ENCODE assay signal across 7 cellular contexts in genomic region chr16:568401-569258, GRCh38. TPM values are rescaled to one million over a fixed set of nuclear protein-coding genes. Genes with fewer than 3 reads are reported as not detected.
DNase-seq lines count a peak whose midpoint lies in the region; ATAC-seq and TF ChIP-seq lines count a peak whose summit lies in the region.

No MANE protein-coding gene starts in this region.

- H3K79me2 ChIP-seq in SU-DHL-6 (ENCODE audit: insufficient read depth, low read length): no peaks in the 10 kb centered on the region
- H3K79me2 ChIP-seq in fibroblast of lung (ENCODE audit: control insufficient read depth, insufficient read depth, low read length): peaks cover 10% of the 10 kb centered on the region

- H2AFZ ChIP-seq in SU-DHL-6 (ENCODE audit: low read depth, low read length, severe bottlenecking) (no peak overlapping the region), fibroblast of lung (ENCODE audit: low read length) (no peak overlapping the region)

- peak; percentile 72 for DNase-seq in H7
- no peak for DNase-seq in fibroblast of lung (ENCODE audit: low read depth in 2 of 2)
- no peak for DNase-seq in NCI-H748 (lab: John Stamatoyannopoulos, UW; ENCODE audit: unreplicated experiment)
- no peak for DNase-seq in activated effector memory CD4-positive, alpha-beta T cell treated with anti-CD3 and anti-CD28 coated beads, Interleukin-2, amount 50 U/mL, for 16 hours

- TF ChIP-seq CTCF in SU-DHL-6 (IDR thresholded peaks at IDR 0.05; ENCODE audit: insufficient read depth, low read length, poor library complexity, severe bottlenecking) (no peak), fibroblast of lung (conservative IDR thresholded peaks at IDR 0.05 in 1 of 2, IDR thresholded peaks at IDR 0.05 in 1 of 2; ENCODE audit: low read depth in 1 of 2, low read length in 2 of 2) (no peak)

- H3K27me3 ChIP-seq in H7 (ENCODE audit: control insufficient read depth, insufficient read depth, low read length): no peaks in the 10 kb centered on the region
- H3K27me3 ChIP-seq in SU-DHL-6 (ENCODE audit: low read length): no peaks in the 10 kb centered on the region
- no peaks in the 10 kb centered on the region for H3K27me3 ChIP-seq in fibroblast of lung (ENCODE audit: control insufficient read depth, insufficient read depth, low read length)

- peaks cover 17% of the 10 kb centered on the region for H3K4me1 ChIP-seq in fibroblast of lung (ENCODE audit: control insufficient read depth, extremely low read depth, insufficient read depth, low read length)

- H3K9ac ChIP-seq in SU-DHL-6 (ENCODE audit: low read length) (peak overlapping the region; percentile 74), fibroblast of lung (ENCODE audit: insufficient read depth, low read length) (no peak overlapping the region)

- H4K20me1 ChIP-seq in SU-DHL-6 (ENCODE audit: low read depth, low read length): no peaks in the 10 kb centered on the region
- H4K20me1 ChIP-seq in fibroblast of lung (ENCODE audit: control insufficient read depth, extremely low read depth, insufficient read depth, low read length): no peaks in the 10 kb centered on the region

- no peak for ATAC-seq in GM19452 (IDR thresholded peaks at IDR 0.05; ENCODE audit: unreplicated experiment)

- H3K4me2 ChIP-seq in SU-DHL-6 (ENCODE audit: low read depth, low read length, poor library complexity, severe bottlenecking) (peak overlapping the region; percentile 67), fibroblast of lung (ENCODE audit: extremely low read depth, insufficient read depth, low read length) (peak overlapping the region; percentile 68)

- no peaks in the 10 kb centered on the region for H3K9me3 ChIP-seq in SU-DHL-6 (ENCODE audit: insufficient read depth, low read length)
- H3K9me3 ChIP-seq in fibroblast of lung (ENCODE audit: control insufficient read depth, insufficient read depth, low read depth, low read length): no peaks in the 10 kb centered on the region

- H3K36me3 ChIP-seq in H7 (replicated peaks; ENCODE audit: control insufficient read depth, insufficient read depth, low read length): no peaks in the 10 kb centered on the region
- H3K36me3 ChIP-seq in SU-DHL-6 (ENCODE audit: low read length): no peaks in the 10 kb centered on the region
- H3K36me3 ChIP-seq in fibroblast of lung (ENCODE audit: control insufficient read depth, insufficient read depth, low read length): no peaks in the 10 kb centered on the region

- H3K4me3 ChIP-seq in H7 (ENCODE audit: insufficient read depth, low read depth, low read length): peak overlapping the region; percentile 70; the same call in 1 of the 2 replicates
- peak overlapping the region; percentile 54 for H3K4me3 ChIP-seq in SU-DHL-6 (ENCODE audit: insufficient read depth, low read length, poor library complexity, severe bottlenecking)
- peak overlapping the region in 1 of 4 experiments; percentile 81 for H3K4me3 ChIP-seq in fibroblast of lung (replicated peaks in 1 of 4; ENCODE audit: control extremely low read depth in 1 of 4, insufficient read depth in 1 of 4, low read depth in 3 of 4, low read length in 4 of 4)
- H3K4me3 ChIP-seq in skin epidermis: peak overlapping the region in 3 of 7 experiments; percentile 95 to 98 (median 98)

- no peaks in the 10 kb centered on the region for H3F3A ChIP-seq in SU-DHL-6 (ENCODE audit: insufficient read depth)

- no peak overlapping the region for H3K27ac ChIP-seq in SU-DHL-6 (ENCODE audit: low read depth, low read length)
- H3K27ac ChIP-seq in fibroblast of lung (ENCODE audit: insufficient read depth, low read length): peak overlapping the region; percentile 51
- H3K27ac ChIP-seq in skin epidermis: peak overlapping the region; percentile 56 to 93 (median 87)

- H3K9me2 ChIP-seq in SU-DHL-6 (replicated peaks; ENCODE audit: insufficient read depth, low read length): no peaks in the 10 kb centered on the region

RNA-seq across cellular contexts. Expression of gene PIGQ, which starts 1.1 kb away (rescaled TPM):
- 42.2 and 44.6 TPM in 2 replicates for total RNA-seq in H7 (2014; rRNA removed; shearing (Covaris generic))
- 20.5 and 22.3 TPM in 2 replicates for total RNA-seq in fibroblast of lung
- polyA plus RNA-seq in fibroblast of lung: 11.2 and 13.0 TPM in 2 replicates
- polyA plus RNA-seq in fibroblast of lung (2012): 14.7 and 21.0 TPM in 2 replicates
- polyA minus RNA-seq in fibroblast of lung (ENCODE audit: low replicate concordance): 26.8 and 47.5 TPM in 2 replicates

RNA-seq across cellular contexts. Expression of gene NHLRC4, which starts 1.8 kb away (rescaled TPM):
- 1.1 TPM in 2 replicates for total RNA-seq in H7 (2014; rRNA removed; shearing (Covaris generic))
- total RNA-seq in fibroblast of lung: 2.1 and 3.3 TPM in 2 replicates
- 0.34 and 0.66 TPM in 2 replicates for polyA plus RNA-seq in fibroblast of lung
- polyA plus RNA-seq in fibroblast of lung (2012): 1.0 and 1.5 TPM in 2 replicates
- 0.30 and 0.63 TPM in 2 replicates for polyA minus RNA-seq in fibroblast of lung (ENCODE audit: low replicate concordance)

RNA-seq across cellular contexts. Expression of gene PRR35, which starts 8.4 kb away (rescaled TPM):
- 0.28 and 0.85 TPM in 2 replicates for total RNA-seq in H7 (2014; rRNA removed; shearing (Covaris generic))
- total RNA-seq in fibroblast of lung: not detected in 2 replicates
- polyA plus RNA-seq in fibroblast of lung: not detected in 2 replicates
- polyA plus RNA-seq in fibroblast of lung (2012): not detected in 2 replicates
- polyA minus RNA-seq in fibroblast of lung (ENCODE audit: low replicate concordance): not detected in 2 replicates

RNA-seq across cellular contexts. Expression of gene RAB40C, which starts 21.2 kb away (rescaled TPM):
- 26.3 and 26.4 TPM in 2 replicates for total RNA-seq in H7 (2014; rRNA removed; shearing (Covaris generic))
- 9.8 and 11.6 TPM in 2 replicates for total RNA-seq in fibroblast of lung
- 3.2 and 3.7 TPM in 2 replicates for polyA plus RNA-seq in fibroblast of lung
- 8.3 and 10.1 TPM in 2 replicates for polyA plus RNA-seq in fibroblast of lung (2012)
- polyA minus RNA-seq in fibroblast of lung (ENCODE audit: low replicate concordance): 6.1 and 9.7 TPM in 2 replicates

RNA-seq across cellular contexts. Expression of gene CAPN15, which starts 41.1 kb away (rescaled TPM):
- 80.6 and 87.5 TPM in 2 replicates for total RNA-seq in H7 (2014; rRNA removed; shearing (Covaris generic))
- total RNA-seq in fibroblast of lung: 16.4 and 21.3 TPM in 2 replicates
- 4.1 and 7.8 TPM in 2 replicates for polyA plus RNA-seq in fibroblast of lung
- polyA plus RNA-seq in fibroblast of lung (2012): 11.5 and 21.2 TPM in 2 replicates
- 9.6 and 15.3 TPM in 2 replicates for polyA minus RNA-seq in fibroblast of lung (ENCODE audit: low replicate concordance)
